Comparison of ENCODE assay signal across 15 cellular contexts in the genomic region with DNA sequence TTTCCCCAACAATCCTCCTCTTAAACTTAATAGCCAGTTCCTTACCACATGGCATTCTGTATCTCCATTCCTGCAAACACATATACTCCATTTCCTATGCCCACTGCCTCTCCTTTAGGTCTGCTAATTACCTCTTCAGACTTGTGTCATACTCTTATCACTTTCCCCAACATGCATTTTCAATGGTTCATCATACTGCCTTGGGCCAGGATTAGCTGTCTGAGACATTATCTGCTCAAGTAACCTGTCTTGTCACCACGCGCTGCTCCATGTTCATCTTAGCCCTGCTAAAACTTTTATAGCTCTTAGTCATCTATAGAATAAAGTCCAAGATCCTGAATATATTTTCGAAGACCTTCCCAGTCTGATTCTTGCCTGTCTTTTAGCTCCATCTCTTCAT.
DNase-seq lines count a peak whose midpoint lies in the region; ATAC-seq and TF ChIP-seq lines count a peak whose summit lies in the region.
"Had no signal": no experiment of that assay in that cellular context is flagged by ENCODE, and none has a peak within 500 bp of the region (broad histone marks: within the 10 kb centered on the region; RNA-seq: fewer than 3 reads in every experiment).

No MANE protein-coding gene starts in this region.

- H3K9ac ChIP-seq in Loucy (ENCODE audit: low read depth, low read length, poor library complexity, severe bottlenecking): no peak overlapping the region
- no peak overlapping the region for H3K9ac ChIP-seq in GM23248
- H3K9ac ChIP-seq: BLaER1 had no signal

- POLR2A ChIA-PET in WTC11 (lab: Charles Lee): no interaction called here

- no peak for ATAC-seq in WTC11
- no peak for ATAC-seq in SK-N-SH treated with all-trans-retinoic acid at 6 μM for 48 hours
- ATAC-seq: A549 had no signal

- no peaks in the 10 kb centered on the region for H3K27me3 Mint-ChIP-seq in WTC11 (ENCODE audit: low read depth)
- H3K27me3 Mint-ChIP-seq: IgD-negative memory B cell had no signal

- H2AFZ ChIP-seq in Loucy (ENCODE audit: low read length) (0 out of 2 replicates have a peak overlapping the region, but pooled peaks have one; percentile 29), GM23248 (no peak overlapping the region)

- H3K36me3 Mint-ChIP-seq in WTC11: no peaks in the 10 kb centered on the region
- H3K36me3 Mint-ChIP-seq: CD8-positive, alpha-beta memory T cell; IgD-negative memory B cell had no signal

- peaks cover 3% of the 10 kb centered on the region for H3K4me1 ChIP-seq in Loucy (ENCODE audit: insufficient read depth, low read length, poor library complexity, severe bottlenecking)
- H3K4me1 ChIP-seq in GM23248 (ENCODE audit: insufficient read depth): no peaks in the 10 kb centered on the region
- H3K4me1 ChIP-seq: A549, BLaER1 had no signal

- CTCF ChIA-PET in WTC11 (lab: Charles Lee): no interaction called here

- WGBS in GM23248 (ENCODE audit: low coverage in 1 of 2, low lambda C conversion rate in 2 of 2, missing lambda C conversion rate in 2 of 2), 2 experiments: 94 to 96% methylated on average over 3 of the region's 3 CpGs

- H3K9me3 Mint-ChIP-seq in WTC11: no peaks in the 10 kb centered on the region
- H3K9me3 Mint-ChIP-seq: CD8-positive, alpha-beta memory T cell; IgD-negative memory B cell had no signal

- DNase-seq in WTC11 (ENCODE audit: low spot score) (no peak), erythroblast (lab: John Stamatoyannopoulos, UW) (peak; percentile 17 to 61), A172 (ENCODE audit: low spot score) (no peak), GM23248 (no peak), COLO668 (lab: John Stamatoyannopoulos, UW; ENCODE audit: unreplicated experiment) (no peak)
- DNase-seq: AML-193; CD8-positive, alpha-beta memory T cell; DMS53; GF-D8; H7 had no signal

- peak overlapping the region; percentile 7; the same call in 1 of the 2 replicates for H3K27ac Mint-ChIP-seq in WTC11
- H3K27ac Mint-ChIP-seq: CD8-positive, alpha-beta memory T cell; IgD-negative memory B cell had no signal

- H3K79me2 ChIP-seq in Loucy (ENCODE audit: insufficient read depth, low read length) (no peaks in the 10 kb centered on the region), GM23248 (ENCODE audit: insufficient read depth) (no peaks in the 10 kb centered on the region)

- H3F3A ChIP-seq in Loucy (ENCODE audit: low read depth) (no peaks in the 10 kb centered on the region), GM23248 (ENCODE audit: insufficient read depth) (no peaks in the 10 kb centered on the region)

- H3K9me3 ChIP-seq in Loucy (ENCODE audit: insufficient read depth, low read depth, low read length) (no peaks in the 10 kb centered on the region), GM23248 (ENCODE audit: low read depth) (no peaks in the 10 kb centered on the region)
- H3K9me3 ChIP-seq: A549, BLaER1 had no signal

- H4K20me1 ChIP-seq in Loucy (ENCODE audit: insufficient read depth, low read length, poor library complexity, severe bottlenecking): no peaks in the 10 kb centered on the region
- H4K20me1 ChIP-seq in GM23248 (ENCODE audit: insufficient read depth): no peaks in the 10 kb centered on the region
- H4K20me1 ChIP-seq: BLaER1 had no signal

- H3K27me3 ChIP-seq in Loucy (ENCODE audit: insufficient read depth, low read length, poor library complexity, severe bottlenecking): no peaks in the 10 kb centered on the region
- no peaks in the 10 kb centered on the region; the same call in 1 of the 2 replicates for H3K27me3 ChIP-seq in GM23248 (replicated peaks; ENCODE audit: insufficient read depth)
- H3K27me3 ChIP-seq: BLaER1 had no signal

- H3K36me3 ChIP-seq in Loucy (ENCODE audit: insufficient read depth, low read length) (no peaks in the 10 kb centered on the region), GM23248 (ENCODE audit: low read depth) (no peaks in the 10 kb centered on the region)
- H3K36me3 ChIP-seq: BLaER1 had no signal

- H3K4me3 Mint-ChIP-seq in WTC11: no peak overlapping the region
- H3K4me3 Mint-ChIP-seq: CD8-positive, alpha-beta memory T cell; IgD-negative memory B cell had no signal

- TF ChIP-seq CTCF in Loucy (conservative IDR thresholded peaks at IDR 0.05; ENCODE audit: low read length) (no peak), WTC11 (IDR thresholded peaks at IDR 0.05) (no peak)

- no peak for TF ChIP-seq POLR2A in erythroblast (IDR thresholded peaks at IDR 0.05; ENCODE audit: low read length)

- H3K4me3 ChIP-seq in Loucy (ENCODE audit: low read length, poor library complexity, severe bottlenecking) (no peak overlapping the region), GM23248 (no peak overlapping the region)
- H3K4me3 ChIP-seq: A549, BLaER1 had no signal

- H3K4me2 ChIP-seq in Loucy (ENCODE audit: low read depth, low read length, poor library complexity, severe bottlenecking) (no peak overlapping the region), GM23248 (ENCODE audit: unreplicated experiment) (no peak overlapping the region)
- H3K4me2 ChIP-seq: A549, BLaER1 had no signal

- no peak overlapping the region for H3K27ac ChIP-seq in GM23248
- H3K27ac ChIP-seq: A549, BLaER1 had no signal

- in situ Hi-C loops in GM23248 (cut with MboI): no loop called here

- peaks cover 35% of the 10 kb centered on the region for H3K4me1 Mint-ChIP-seq in WTC11
- H3K4me1 Mint-ChIP-seq: CD8-positive, alpha-beta memory T cell had no signal

- H3K9me2 ChIP-seq in Loucy (replicated peaks; ENCODE audit: low read depth, low read length) (no peaks in the 10 kb centered on the region), GM23248 (ENCODE audit: insufficient read depth) (no peaks in the 10 kb centered on the region)

TF ChIP-seq in WTC11, 78 proteins besides CTCF, POLR2A, EP300 and RAD21 (continues in another document):
- TF ChIP-seq ZNF219 (CRISPR knock-in tag; IDR thresholded peaks at IDR 0.05; ENCODE audit: borderline replicate concordance) (no peak), ELF4 (CRISPR knock-in tag; IDR thresholded peaks at IDR 0.05; ENCODE audit: low read depth) (no peak), TEAD4 (CRISPR knock-in tag; IDR thresholded peaks at IDR 0.05) (no peak), CBFB (CRISPR knock-in tag; IDR thresholded peaks at IDR 0.05; ENCODE audit: low read depth) (no peak), NFYB (CRISPR knock-in tag; conservative IDR thresholded peaks at IDR 0.05; ENCODE audit: low read depth) (no peak), NR2C2 (CRISPR knock-in tag; IDR thresholded peaks at IDR 0.05) (no peak)
- TF ChIP-seq, protein P1, sequence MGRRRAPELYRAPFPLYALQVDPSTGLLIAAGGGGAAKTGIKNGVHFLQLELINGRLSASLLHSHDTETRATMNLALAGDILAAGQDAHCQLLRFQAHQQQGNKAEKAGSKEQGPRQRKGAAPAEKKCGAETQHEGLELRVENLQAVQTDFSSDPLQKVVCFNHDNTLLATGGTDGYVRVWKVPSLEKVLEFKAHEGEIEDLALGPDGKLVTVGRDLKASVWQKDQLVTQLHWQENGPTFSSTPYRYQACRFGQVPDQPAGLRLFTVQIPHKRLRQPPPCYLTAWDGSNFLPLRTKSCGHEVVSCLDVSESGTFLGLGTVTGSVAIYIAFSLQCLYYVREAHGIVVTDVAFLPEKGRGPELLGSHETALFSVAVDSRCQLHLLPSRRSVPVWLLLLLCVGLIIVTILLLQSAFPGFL (CRISPR knock-in tag; IDR thresholded peaks at IDR 0.05; ENCODE audit: borderline replicate concordance): no peak
- TF ChIP-seq, protein P2, sequence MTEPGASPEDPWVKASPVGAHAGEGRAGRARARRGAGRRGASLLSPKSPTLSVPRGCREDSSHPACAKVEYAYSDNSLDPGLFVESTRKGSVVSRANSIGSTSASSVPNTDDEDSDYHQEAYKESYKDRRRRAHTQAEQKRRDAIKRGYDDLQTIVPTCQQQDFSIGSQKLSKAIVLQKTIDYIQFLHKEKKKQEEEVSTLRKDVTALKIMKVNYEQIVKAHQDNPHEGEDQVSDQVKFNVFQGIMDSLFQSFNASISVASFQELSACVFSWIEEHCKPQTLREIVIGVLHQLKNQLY (CRISPR knock-in tag; IDR thresholded peaks at IDR 0.05): no peak

TF ChIP-seq in SK-N-SH treated with all-trans-retinoic acid at 6 μM for 48 hours, 23 proteins besides CTCF, POLR2A, EP300 and RAD21:
- TF ChIP-seq ZFP30 (CRISPR knock-in tag; IDR thresholded peaks at IDR 0.05): no peak
- TF ChIP-seq ZFP3 (CRISPR knock-in tag; IDR thresholded peaks at IDR 0.05): no peak
- no peak for TF ChIP-seq ARNTL (CRISPR knock-in tag; IDR thresholded peaks at IDR 0.05; ENCODE audit: borderline replicate concordance, low read depth)
TF ChIP-seq in SK-N-SH treated with all-trans-retinoic acid at 6 μM for 48 hours: peak in this region for 0.

Comparison
In these comparisons a context has a peak if more than half of its experiments do, and no peak if none do; other contexts are left out.
1. DNase-seq: peak in erythroblast (2 of 2); none in WTC11 (single experiment), A172 (single experiment), GM23248 (single experiment) and COLO668 (single experiment).